Comparison of ENCODE assay signal across 11 cellular contexts in genomic region chr10:115171392-115171960, GRCh38.
A peak's percentile ranks its signal among the peaks of the same experiment; 100 is the strongest.
DNase-seq lines count a peak whose midpoint lies in the region; ATAC-seq, FAIRE-seq and TF ChIP-seq lines count a peak whose summit lies in the region.
"Had no signal": no experiment of that assay in that cellular context is flagged by ENCODE, and none has a peak within 500 bp of the region (broad histone marks: within the 10 kb centered on the region; RNA-seq: fewer than 3 reads in every experiment).

No MANE protein-coding gene starts in this region.

- H3K9me3 ChIP-seq in heart left ventricle (no peaks in the 10 kb centered on the region), right atrium auricular region (peaks cover 0 to 2% of the 10 kb centered on the region in 2 donors), OCI-LY7 (ENCODE audit: low read length) (no peaks in the 10 kb centered on the region)
- H3K9me3 ChIP-seq: ovary had no signal

- POLR2A ChIA-PET in OCI-LY7 (lab: Charles Lee): interaction anchor here (0.7 kb wide), 2 partner anchors 62 to 114 kb away, joined by 3 to 4 read pairs; no protein-coding TSS in a partner anchor

- intact Hi-C loops in heart left ventricle (cut with DNase I) (loop anchor here in 3 of 10 donors (10.0 kb wide), 1 partner anchor 1213 kb away; no protein-coding TSS in a partner anchor), OCI-LY7 (cut with micrococcal nuclease; ENCODE audit: unreplicated experiment) (loop anchor here (1.0 kb wide), 1 partner anchor 246 kb away; no protein-coding TSS in a partner anchor)

- TF ChIP-seq CTCF in heart left ventricle (IDR thresholded peaks at IDR 0.05) (peak in 9 of 12 donors; percentile 23 to 54 (median 38)), right atrium auricular region (IDR thresholded peaks at IDR 0.05) (peak in 1 of 2 donors; percentile 57), OCI-LY7 (conservative IDR thresholded peaks at IDR 0.05; ENCODE audit: low read length) (peak; percentile 83), fibroblast of mammary gland (conservative IDR thresholded peaks at IDR 0.05; ENCODE audit: control insufficient read depth, insufficient read depth, low read depth, low read length) (peak; percentile 29)

- H2AFZ ChIP-seq in OCI-LY7 (ENCODE audit: low read length): no peak overlapping the region

- BruUV-seq in OCI-LY7 (replicated peaks; lab: Mats Ljungman, UMichigan): no TSS peak

- DNase-seq in heart left ventricle (no peak), right atrium auricular region (ENCODE audit: low spot score) (no peak), OCI-LY7 (ENCODE audit: low spot score) (peak; percentile 24), fibroblast of mammary gland (ENCODE audit: low read depth) (peak; percentile 4), urothelium cell line (ENCODE audit: low spot score) (peak; percentile 4)
- DNase-seq: activated naive CD8-positive, alpha-beta T cell treated with anti-CD3 and anti-CD28 coated beads, Interleukin-2, amount 10 ng/mL, durations not matched to agents 7 days and 5 days; ovary had no signal

- no peak for FAIRE-seq in urothelium cell line (lab: Jason Lieb, UNC)
- FAIRE-seq: K562 had no signal

- no peaks in the 10 kb centered on the region for H3K79me2 ChIP-seq in OCI-LY7 (ENCODE audit: insufficient read depth, low read depth, low read length)

- no peak for TF ChIP-seq POLR2A in heart left ventricle (IDR thresholded peaks at IDR 0.05)

- H3K36me3 ChIP-seq in heart left ventricle (no peaks in the 10 kb centered on the region), right atrium auricular region (no peaks in the 10 kb centered on the region), OCI-LY7 (ENCODE audit: insufficient read depth, low read length) (no peaks in the 10 kb centered on the region)
- H3K36me3 ChIP-seq: ovary had no signal

- no peak overlapping the region for H3K4me3 ChIP-seq in heart left ventricle
- no peak overlapping the region for H3K4me3 ChIP-seq in right atrium auricular region
- H3K4me3 ChIP-seq in OCI-LY7 (ENCODE audit: low read depth, low read length, poor library complexity, severe bottlenecking): no peak overlapping the region
- no peak overlapping the region for H3K4me3 ChIP-seq in fibroblast of mammary gland (ENCODE audit: control insufficient read depth, low read depth, low read length)
- H3K4me3 ChIP-seq: K562, ovary had no signal

- H3K27ac ChIP-seq in heart left ventricle (no peak overlapping the region), right atrium auricular region (no peak overlapping the region), OCI-LY7 (ENCODE audit: low read depth, low read length, poor library complexity, severe bottlenecking) (no peak overlapping the region)
- H3K27ac ChIP-seq: ovary had no signal

- H4K20me1 ChIP-seq in OCI-LY7 (ENCODE audit: insufficient read depth, low read length): no peaks in the 10 kb centered on the region

- peaks cover 0 to 4% (median 0%) of the 10 kb centered on the region in 12 donors for H3K4me1 ChIP-seq in heart left ventricle
- no peaks in the 10 kb centered on the region for H3K4me1 ChIP-seq in right atrium auricular region
- no peaks in the 10 kb centered on the region for H3K4me1 ChIP-seq in OCI-LY7 (ENCODE audit: insufficient read depth, low read length, poor library complexity, severe bottlenecking)

- H3K27me3 ChIP-seq in heart left ventricle: no peaks in the 10 kb centered on the region
- H3K27me3 ChIP-seq in right atrium auricular region: no peaks in the 10 kb centered on the region
- H3K27me3 ChIP-seq: ovary had no signal

- no peaks in the 10 kb centered on the region for H3K9me2 ChIP-seq in OCI-LY7 (ENCODE audit: insufficient read depth, low read length)

- WGBS in heart left ventricle, 4 donors: 0 to 4% (median 3%) methylated on average over 1 of the region's 1 CpG

- ATAC-seq in heart left ventricle (no peak), GM19035 (IDR thresholded peaks at IDR 0.05; ENCODE audit: unreplicated experiment) (no peak), GM18873 (IDR thresholded peaks at IDR 0.05; ENCODE audit: low FRiP score, unreplicated experiment) (no peak), HG03108 (IDR thresholded peaks at IDR 0.05; ENCODE audit: unreplicated experiment) (no peak)
- ATAC-seq: K562 had no signal

- H3K4me2 ChIP-seq in OCI-LY7 (ENCODE audit: low read length): no peak overlapping the region

- CTCF ChIA-PET in OCI-LY7 (lab: Charles Lee; ENCODE audit: unreplicated experiment): no interaction called here

Comparison
In these comparisons a context has a peak if more than half of its experiments do, and no peak if none do; other contexts are left out.
1. DNase-seq: peak in OCI-LY7 (single experiment), fibroblast of mammary gland (single experiment) and urothelium cell line (single experiment); none in heart left ventricle (0 of 5) and right atrium auricular region (single experiment).